Comparison of ENCODE assay signal across 9 cellular contexts in genomic region chr7:135160858-135161653, GRCh38. TPM values are rescaled to one million over a fixed set of nuclear protein-coding genes. Genes with fewer than 3 reads are reported as not detected.
DNase-seq lines count a peak whose midpoint lies in the region; ATAC-seq and TF ChIP-seq lines count a peak whose summit lies in the region.
"Had no signal": no experiment of that assay in that cellular context is flagged by ENCODE, and none has a peak within 500 bp of the region (broad histone marks: within the 10 kb centered on the region; RNA-seq: fewer than 3 reads in every experiment).

No MANE protein-coding gene starts in this region.

- POLR2A ChIA-PET in MCF 10A (lab: Yijun Ruan, JAX), result interaction anchor here (0.6 to 1.3 kb wide), 3 partner anchors 9 to 189 kb away, joined by 3 to 7 read pairs (median 3); partner anchors contain the start of genes CYREN and TMEM140

- ATAC-seq in GM18868 (IDR thresholded peaks at IDR 0.05; ENCODE audit: unreplicated experiment) (peak; percentile 39), GM19467 (IDR thresholded peaks at IDR 0.05; ENCODE audit: unreplicated experiment) (no peak)

- BruUV-seq in MCF 10A (replicated peaks; lab: Mats Ljungman, UMichigan), result no TSS peak

- H4K20me1 ChIP-seq in OCI-LY3 (ENCODE audit: insufficient read depth, low read length), result no peaks in the 10 kb centered on the region

- peak; percentile 10; the same call in 1 of the 2 replicates for TF ChIP-seq CTCF in OCI-LY3 (IDR thresholded peaks at IDR 0.05; ENCODE audit: low read depth, low read length)
- no peak for TF ChIP-seq CTCF in MCF 10A (IDR thresholded peaks at IDR 0.05; ENCODE audit: unreplicated experiment)

- no peak overlapping the region for H3K4me3 Mint-ChIP-seq in MCF 10A (ENCODE audit: unreplicated experiment)

- H3K36me3 ChIP-seq in OCI-LY3 (replicated peaks; ENCODE audit: low read depth, low read length), result peaks cover 58% of the 10 kb centered on the region
- H3K36me3 ChIP-seq in skeletal muscle tissue (ENCODE audit: control insufficient read depth in 3 of 3, insufficient read depth in 3 of 3, low read length in 3 of 3), result peaks cover 6 to 9% (median 7%) of the 10 kb centered on the region in 3 donors

- no peaks in the 10 kb centered on the region for H3K27me3 Mint-ChIP-seq in MCF 10A (ENCODE audit: insufficient read depth, unreplicated experiment)

- no peaks in the 10 kb centered on the region for H3K79me2 ChIP-seq in OCI-LY3 (ENCODE audit: low read length)

- CTCF ChIA-PET in MCF 10A (lab: Yijun Ruan, JAX), result interaction anchor here (0.6 to 1.5 kb wide), 4 partner anchors 9 to 221 kb away, joined by 3 to 9 read pairs (median 3); partner anchors contain the start of gene CYREN

- H3K9me3 ChIP-seq in OCI-LY3 (ENCODE audit: insufficient read depth, low read length) (peaks cover 15% of the 10 kb centered on the region; the same call in 1 of the 2 replicates), skeletal muscle tissue (ENCODE audit: control insufficient read depth in 3 of 3, low read length in 3 of 3) (peaks cover 0 to 2% (median under 1%) of the 10 kb centered on the region in 3 donors)

- intact Hi-C loops in MCF 10A (cut with micrococcal nuclease), result no loop called here

- peak; percentile 1 for TF ChIP-seq POLR2A in erythroblast (IDR thresholded peaks at IDR 0.05; ENCODE audit: low read length)

- peaks cover 11% of the 10 kb centered on the region for H3K4me1 Mint-ChIP-seq in MCF 10A (ENCODE audit: insufficient read depth, unreplicated experiment)

- no peak overlapping the region for H3K27ac Mint-ChIP-seq in MCF 10A (ENCODE audit: low read depth, unreplicated experiment)

- DNase-seq in erythroblast (lab: John Stamatoyannopoulos, UW) (peak; percentile 21 to 51), NCI-H524 treated with DMSO at 0.1 percent for 48 hours (lab: John Stamatoyannopoulos, UW) (no peak), MCF 10A (ENCODE audit: unreplicated experiment) (no peak)
- no peak for DNase-seq in stimulated activated naive CD4-positive, alpha-beta T cell (lab: John Stamatoyannopoulos, UW)
- DNase-seq: NCI-H1694 treated with DMSO at 0.1 percent for 48 hours had no signal

- no peak overlapping the region for H3K4me3 ChIP-seq in OCI-LY3 (ENCODE audit: low read length)
- H3K4me3 ChIP-seq in skeletal muscle tissue (ENCODE audit: low read length in 3 of 3), result peak overlapping the region; percentile 15 to 41 (median 24)

- H3K9me3 Mint-ChIP-seq in MCF 10A (ENCODE audit: unreplicated experiment), result peaks cover 15% of the 10 kb centered on the region

- H3K27me3 ChIP-seq in OCI-LY3 (ENCODE audit: low read depth, low read length) (no peaks in the 10 kb centered on the region), skeletal muscle tissue (ENCODE audit: control insufficient read depth in 3 of 3, insufficient read depth in 3 of 3, low read length in 3 of 3) (no peaks in the 10 kb centered on the region)

- H3K27ac ChIP-seq in OCI-LY3 (ENCODE audit: low read length) (no peak overlapping the region), skeletal muscle tissue (ENCODE audit: low read depth, low read length) (peak overlapping the region; percentile 89)

- H2AFZ ChIP-seq in OCI-LY3 (ENCODE audit: low read depth, low read length), result peak overlapping the region; percentile 71; the same call in 1 of the 2 replicates

- peaks cover 6% of the 10 kb centered on the region for H3K36me3 Mint-ChIP-seq in MCF 10A (ENCODE audit: insufficient read depth, unreplicated experiment)

- H3K4me1 ChIP-seq in OCI-LY3 (ENCODE audit: low read length), result peaks cover 11% of the 10 kb centered on the region
- peaks cover 76 to 81% (median 81%) of the 10 kb centered on the region in 3 donors for H3K4me1 ChIP-seq in skeletal muscle tissue (ENCODE audit: control insufficient read depth in 3 of 3, insufficient read depth in 3 of 3, low read length in 3 of 3)

- H3K9ac ChIP-seq in OCI-LY3 (ENCODE audit: low read length) (peak overlapping the region; percentile 33; the same call in 1 of the 2 replicates), skeletal muscle tissue (ENCODE audit: low read depth in 1 of 3, low read length in 3 of 3) (peak overlapping the region in 2 of 3 donors; percentile 32 to 58)

- H3K4me2 ChIP-seq in OCI-LY3 (ENCODE audit: low read length), result peak overlapping the region; percentile 37

RNA-seq across cellular contexts. Expression of gene CYREN, which starts 9.5 kb away (rescaled TPM):
- total RNA-seq in skeletal muscle tissue (20.4 TPM), MCF 10A (2022) (66.0 and 71.0 TPM in 2 replicates)

RNA-seq across cellular contexts. Expression of gene TMEM140, which starts 13.2 kb away (rescaled TPM):
- total RNA-seq in skeletal muscle tissue (1.6 TPM), MCF 10A (2022) (not detected in 2 replicates)

RNA-seq across cellular contexts. Expression of gene WDR91, which starts 50.3 kb away (rescaled TPM):
- 6.8 TPM for total RNA-seq in skeletal muscle tissue
- total RNA-seq in MCF 10A (2022), result 6.7 and 7.3 TPM in 2 replicates

Comparison
In these comparisons a context has a peak if more than half of its experiments do, and no peak if none do; other contexts are left out.
1. DNase-seq: peak in erythroblast (2 of 2); none in stimulated activated naive CD4-positive, alpha-beta T cell (0 of 6), NCI-H524 treated with DMSO at 0.1 percent for 48 hours (single experiment) and MCF 10A (single experiment).